ENCODE assay signal across 8 cellular contexts in the genomic region with DNA sequence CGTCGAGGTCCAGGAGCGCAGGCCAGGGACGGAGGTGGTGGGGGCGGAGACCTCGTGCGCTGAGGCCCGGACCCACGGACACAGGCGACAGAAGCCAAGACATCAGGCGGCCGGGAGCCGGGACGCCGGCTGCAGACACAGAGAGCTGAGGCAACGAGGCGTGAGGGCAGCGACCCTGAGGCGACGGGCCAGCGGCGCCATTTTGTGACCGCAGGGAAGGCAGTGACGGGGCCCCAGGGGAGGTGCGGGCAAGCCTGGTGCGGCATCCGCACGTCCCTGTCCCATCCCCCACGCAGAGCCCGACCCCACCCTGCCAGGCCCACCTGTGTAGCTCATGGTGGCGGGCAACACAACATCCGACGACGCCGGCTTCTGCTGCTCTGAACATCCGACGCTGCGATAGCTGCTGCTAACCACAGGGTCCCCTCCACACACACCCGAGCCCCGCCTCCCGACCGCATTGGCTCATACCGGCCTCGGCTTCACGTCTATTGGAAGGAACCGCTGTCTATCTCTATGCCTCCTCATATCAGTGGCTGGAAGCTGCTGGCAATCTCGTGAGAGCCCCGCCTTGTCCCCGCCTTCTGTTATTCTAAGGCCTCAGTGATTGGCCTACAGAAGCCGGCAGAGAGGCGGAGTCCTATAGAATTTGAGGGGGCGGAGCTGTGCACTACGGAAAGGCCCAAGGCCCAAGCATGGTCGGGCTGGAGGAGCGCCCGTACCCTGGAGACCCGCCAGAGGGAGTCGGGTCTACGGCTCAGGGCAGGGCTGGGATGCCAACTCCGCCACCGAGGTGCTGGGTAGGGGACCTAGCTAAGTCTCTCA. TPM values are rescaled to one million over a fixed set of nuclear protein-coding genes. Genes with fewer than 3 reads are reported as not detected.
DNase-seq lines count a peak whose midpoint lies in the region; ATAC-seq and FAIRE-seq lines count a peak whose summit lies in the region.

A gene with protein sequence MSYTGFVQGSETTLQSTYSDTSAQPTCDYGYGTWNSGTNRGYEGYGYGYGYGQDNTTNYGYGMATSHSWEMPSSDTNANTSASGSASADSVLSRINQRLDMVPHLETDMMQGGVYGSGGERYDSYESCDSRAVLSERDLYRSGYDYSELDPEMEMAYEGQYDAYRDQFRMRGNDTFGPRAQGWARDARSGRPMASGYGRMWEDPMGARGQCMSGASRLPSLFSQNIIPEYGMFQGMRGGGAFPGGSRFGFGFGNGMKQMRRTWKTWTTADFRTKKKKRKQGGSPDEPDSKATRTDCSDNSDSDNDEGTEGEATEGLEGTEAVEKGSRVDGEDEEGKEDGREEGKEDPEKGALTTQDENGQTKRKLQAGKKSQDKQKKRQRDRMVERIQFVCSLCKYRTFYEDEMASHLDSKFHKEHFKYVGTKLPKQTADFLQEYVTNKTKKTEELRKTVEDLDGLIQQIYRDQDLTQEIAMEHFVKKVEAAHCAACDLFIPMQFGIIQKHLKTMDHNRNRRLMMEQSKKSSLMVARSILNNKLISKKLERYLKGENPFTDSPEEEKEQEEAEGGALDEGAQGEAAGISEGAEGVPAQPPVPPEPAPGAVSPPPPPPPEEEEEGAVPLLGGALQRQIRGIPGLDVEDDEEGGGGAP (minus strand): TSS at position 401 of the 825 bp plus-strand sequence. CDS start 65 bp downstream, at position 336.

- DNase-seq in Ammon's horn (ENCODE audit: low spot score) (peak; percentile 98), NCI-H460 (ENCODE audit: extremely low read depth, low read depth) (peak; percentile 99), cerebellar nuclear complex (lab: John Stamatoyannopoulos, UW) (peak; percentile 93 to 97)
- peak; percentile 98 for DNase-seq in activated CD4-positive, CD25-positive, alpha-beta regulatory T cell treated with anti-CD3 and anti-CD28 coated beads, Interleukin-2, amount 50 U/mL, for 72 hours
- DNase-seq in stimulated activated CD4-positive, alpha-beta T cell treated with anti-CD3 and anti-CD28 coated beads, Interleukin-12 subunit alpha, Interleukin-12 subunit beta, amount 100 ng/mL, for 4 hours: peak; percentile 95

- peak; percentile 94 for FAIRE-seq in islet of Langerhans (lab: Jason Lieb, UNC)

- ATAC-seq in GM19043 (IDR thresholded peaks at IDR 0.05; ENCODE audit: low read depth, unreplicated experiment) (peak; percentile 96), HG03378 (IDR thresholded peaks at IDR 0.05; ENCODE audit: unreplicated experiment) (peak; percentile 92)

RNA-seq across cellular contexts. Expression of the gene that starts here (rescaled TPM):
- 47.2 and 49.4 TPM in 2 replicates for total RNA-seq in NCI-H460 (2014; rRNA removed; shearing (Covaris generic))
- polyA plus RNA-seq in NCI-H460 (2014; cell fraction: nucleus; rRNA removed): 169 and 181 TPM in 2 replicates

Comparison
In these comparisons a context has a peak if more than half of its experiments do, and no peak if none do; other contexts are left out.
1. Peak in every context shown above with its lines: DNase-seq and ATAC-seq.